Comparison of ENCODE assay signal across 17 cellular contexts in the genomic region with DNA sequence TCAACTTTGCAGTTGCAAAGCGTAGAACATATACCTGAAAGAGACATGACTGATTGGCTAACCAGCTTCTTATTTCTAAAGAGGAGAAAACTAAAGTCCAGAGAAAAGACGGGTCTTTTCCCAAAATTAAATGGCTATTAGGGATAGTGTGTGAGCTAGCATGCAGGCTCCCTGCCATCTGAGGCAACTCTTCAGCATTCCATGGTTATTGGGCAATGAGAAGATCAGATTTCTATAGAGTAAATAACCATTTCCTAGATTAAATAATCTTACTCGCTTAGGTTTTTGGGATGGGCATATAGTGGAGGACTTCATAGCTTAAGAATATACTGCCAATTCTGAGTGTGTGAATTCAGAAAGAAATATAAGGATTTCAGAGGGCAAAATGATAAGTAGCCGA.
A peak's percentile ranks its signal among the peaks of the same experiment; 100 is the strongest.
DNase-seq lines count a peak whose midpoint lies in the region; ATAC-seq and TF ChIP-seq lines count a peak whose summit lies in the region.
"Had no signal": no experiment of that assay in that cellular context is flagged by ENCODE, and none has a peak within 500 bp of the region (broad histone marks: within the 10 kb centered on the region; RNA-seq: fewer than 3 reads in every experiment).

No MANE protein-coding gene starts in this region.

- POLR2A ChIA-PET in activated CD8-positive, alpha-beta T cell treated with anti-CD3 and anti-CD28 coated beads for 36 hours (lab: Charles Lee), result interaction anchor here (3.4 kb wide), 1 partner anchor 135 kb away, joined by 16 read pairs; no protein-coding TSS in a partner anchor
- POLR2A ChIA-PET in activated CD8-positive, alpha-beta T cell treated with anti-CD3 and anti-CD28 coated beads, Interleukin-2, amount 10 ng/mL, durations not matched to agents 7 days and 5 days (lab: Charles Lee), result no interaction called here

- no peak for DNase-seq in activated CD8-positive, alpha-beta T cell treated with anti-CD3 and anti-CD28 coated beads for 36 hours
- no peak for DNase-seq in activated CD8-positive, alpha-beta T cell treated with anti-CD3 and anti-CD28 coated beads, Interleukin-2, amount 10 ng/mL, durations not matched to agents 7 days and 5 days
- DNase-seq in NCI-H69 (lab: John Stamatoyannopoulos, UW), result peak; percentile 50
- DNase-seq in fibroblast of mammary gland (ENCODE audit: low read depth), result peak; percentile 62
- peak; percentile 58 for DNase-seq in stromal cell of bone marrow (ENCODE audit: low read depth)
- DNase-seq in OCI-M2 (lab: John Stamatoyannopoulos, UW; ENCODE audit: unreplicated experiment), result no peak
- no peak for DNase-seq in stimulated activated CD4-positive, alpha-beta T cell treated with anti-CD3 and anti-CD28 coated beads, Interleukin-2, amount 100 ng/mL, for 48 hours
- DNase-seq: CD4-positive, CD25-positive, alpha-beta regulatory T cell; effector memory CD4-positive, alpha-beta T cell; NCI-H2107; Peyer's patch; SK-N-SH; T-helper 9 cell; testis had no signal

- no peak overlapping the region for H3K4me3 ChIP-seq in fibroblast of mammary gland (ENCODE audit: control insufficient read depth, low read depth, low read length)
- H3K4me3 ChIP-seq: Peyer's patch, testis had no signal

- CTCF ChIA-PET in activated CD8-positive, alpha-beta T cell treated with anti-CD3 and anti-CD28 coated beads for 36 hours (lab: Charles Lee), result interaction anchor here (0.8 to 1.2 kb wide), 3 partner anchors 22 to 380 kb away, joined by 3 to 4 read pairs (median 3); no protein-coding TSS in a partner anchor
- CTCF ChIA-PET in activated CD8-positive, alpha-beta T cell treated with anti-CD3 and anti-CD28 coated beads, Interleukin-2, amount 10 ng/mL, durations not matched to agents 7 days and 5 days (lab: Charles Lee), result interaction anchor here (1.7 kb wide), 1 partner anchor 30 kb away, joined by 4 read pairs; no protein-coding TSS in a partner anchor

- no peaks in the 10 kb centered on the region for H3K9me3 Mint-ChIP-seq in activated CD8-positive, alpha-beta T cell treated with anti-CD3 and anti-CD28 coated beads for 36 hours
- H3K9me3 Mint-ChIP-seq in activated CD8-positive, alpha-beta T cell treated with anti-CD3 and anti-CD28 coated beads, Interleukin-2, amount 10 ng/mL, durations not matched to agents 7 days and 5 days (ENCODE audit: insufficient read depth), result no peaks in the 10 kb centered on the region
- H3K9me3 Mint-ChIP-seq: activated T-helper 2 cell treated with anti-CD3 and anti-CD28 coated beads, Interferon-gamma antibody, Interleukin-2, Interleukin-4, amounts not matched to agents 10 μg/mL and 5 μg/mL and 100 μg/mL, durations not matched to agents 14 hours and 24 hours and 36 hours; IgD-negative memory B cell had no signal

- peaks cover 66% of the 10 kb centered on the region for H3K4me1 Mint-ChIP-seq in activated CD8-positive, alpha-beta T cell treated with anti-CD3 and anti-CD28 coated beads for 36 hours (ENCODE audit: low read depth)
- H3K4me1 Mint-ChIP-seq in activated CD8-positive, alpha-beta T cell treated with anti-CD3 and anti-CD28 coated beads, Interleukin-2, amount 10 ng/mL, durations not matched to agents 7 days and 5 days (ENCODE audit: low read depth), result peaks cover 55% of the 10 kb centered on the region

- H3K4me3 Mint-ChIP-seq in activated CD8-positive, alpha-beta T cell treated with anti-CD3 and anti-CD28 coated beads for 36 hours, result no peak overlapping the region
- H3K4me3 Mint-ChIP-seq in activated CD8-positive, alpha-beta T cell treated with anti-CD3 and anti-CD28 coated beads, Interleukin-2, amount 10 ng/mL, durations not matched to agents 7 days and 5 days, result no peak overlapping the region

- H3K27me3 Mint-ChIP-seq in activated CD8-positive, alpha-beta T cell treated with anti-CD3 and anti-CD28 coated beads for 36 hours, result peaks cover 2% of the 10 kb centered on the region
- peaks cover 3% of the 10 kb centered on the region for H3K27me3 Mint-ChIP-seq in activated CD8-positive, alpha-beta T cell treated with anti-CD3 and anti-CD28 coated beads, Interleukin-2, amount 10 ng/mL, durations not matched to agents 7 days and 5 days (ENCODE audit: low read depth)
- H3K27me3 Mint-ChIP-seq: CD4-positive, CD25-positive, alpha-beta regulatory T cell; IgD-negative memory B cell had no signal

- intact Hi-C loops in activated CD8-positive, alpha-beta T cell treated with anti-CD3 and anti-CD28 coated beads for 36 hours (cut with micrococcal nuclease), result loop anchor here (5.0 kb wide), 1 partner anchor 156 kb away; no protein-coding TSS in a partner anchor

- no peak for TF ChIP-seq CTCF in activated CD8-positive, alpha-beta T cell treated with anti-CD3 and anti-CD28 coated beads for 36 hours (IDR thresholded peaks at IDR 0.05)
- no peak for TF ChIP-seq CTCF in fibroblast of mammary gland (conservative IDR thresholded peaks at IDR 0.05; ENCODE audit: control insufficient read depth, insufficient read depth, low read depth, low read length)

- peak overlapping the region; percentile 24 for H3K27ac Mint-ChIP-seq in activated CD8-positive, alpha-beta T cell treated with anti-CD3 and anti-CD28 coated beads for 36 hours
- no peak overlapping the region for H3K27ac Mint-ChIP-seq in activated CD8-positive, alpha-beta T cell treated with anti-CD3 and anti-CD28 coated beads, Interleukin-2, amount 10 ng/mL, durations not matched to agents 7 days and 5 days
- H3K27ac Mint-ChIP-seq: activated T-helper 2 cell treated with anti-CD3 and anti-CD28 coated beads, Interferon-gamma antibody, Interleukin-2, Interleukin-4, amounts not matched to agents 10 μg/mL and 5 μg/mL and 100 μg/mL, durations not matched to agents 14 hours and 24 hours and 36 hours had no signal

- no peaks in the 10 kb centered on the region for H3K36me3 Mint-ChIP-seq in activated CD8-positive, alpha-beta T cell treated with anti-CD3 and anti-CD28 coated beads for 36 hours (ENCODE audit: low read depth)
- no peaks in the 10 kb centered on the region for H3K36me3 Mint-ChIP-seq in activated CD8-positive, alpha-beta T cell treated with anti-CD3 and anti-CD28 coated beads, Interleukin-2, amount 10 ng/mL, durations not matched to agents 7 days and 5 days (ENCODE audit: low read depth)
- H3K36me3 Mint-ChIP-seq: CD4-positive, CD25-positive, alpha-beta regulatory T cell had no signal

- no peak for ATAC-seq in activated CD8-positive, alpha-beta T cell treated with anti-CD3 and anti-CD28 coated beads for 36 hours
- no peak for ATAC-seq in activated CD8-positive, alpha-beta T cell treated with anti-CD3 and anti-CD28 coated beads, Interleukin-2, amount 10 ng/mL, durations not matched to agents 7 days and 5 days
- no peak for ATAC-seq in HG02970 (IDR thresholded peaks at IDR 0.05; ENCODE audit: low FRiP score, unreplicated experiment)

Comparison
In these comparisons a context has a peak if more than half of its experiments do, and no peak if none do; other contexts are left out.
1. DNase-seq: peak in NCI-H69 (single experiment), fibroblast of mammary gland (single experiment) and stromal cell of bone marrow (single experiment); none in activated CD8-positive, alpha-beta T cell treated with anti-CD3 and anti-CD28 coated beads for 36 hours (single experiment), activated CD8-positive, alpha-beta T cell treated with anti-CD3 and anti-CD28 coated beads, Interleukin-2, amount 10 ng/mL, durations not matched to agents 7 days and 5 days (single experiment), OCI-M2 (single experiment) and stimulated activated CD4-positive, alpha-beta T cell treated with anti-CD3 and anti-CD28 coated beads, Interleukin-2, amount 100 ng/mL, for 48 hours (0 of 2).